In genomic region chr2:182824759-182825143, GRCh38 we compare ENCODE assay signal across 22 cellular contexts. TPM values are rescaled to one million over a fixed set of nuclear protein-coding genes. Genes with fewer than 3 reads are reported as not detected.
DNase-seq lines count a peak whose midpoint lies in the region; ATAC-seq and TF ChIP-seq lines count a peak whose summit lies in the region.
"Had no signal": no experiment of that assay in that cellular context is flagged by ENCODE, and none has a peak within 500 bp of the region (broad histone marks: within the 10 kb centered on the region; RNA-seq: fewer than 3 reads in every experiment).

No MANE protein-coding gene starts in this region.

- H3K4me3 ChIP-seq in endodermal cell (ENCODE audit: low read length) (peak overlapping the region; percentile 46), esophagus squamous epithelium (no peak overlapping the region)
- H3K4me3 ChIP-seq: breast epithelium, dorsolateral prefrontal cortex, spleen, suprapubic skin had no signal

- no peak for TF ChIP-seq POLR2A in esophagus squamous epithelium (IDR thresholded peaks at IDR 0.05)

- H3K36me3 ChIP-seq in endodermal cell (ENCODE audit: control insufficient read depth, insufficient read depth, low read length) (no peaks in the 10 kb centered on the region), esophagus squamous epithelium (no peaks in the 10 kb centered on the region)
- H3K36me3 ChIP-seq: breast epithelium, spleen, suprapubic skin had no signal

- H3K27ac ChIP-seq in endodermal cell (ENCODE audit: low read depth, low read length) (no peak overlapping the region), esophagus squamous epithelium (no peak overlapping the region)
- H3K27ac ChIP-seq: breast epithelium, epithelial cell of prostate, foreskin keratinocyte, RWPE1, spleen, suprapubic skin had no signal

- TF ChIP-seq CTCF in endodermal cell (conservative IDR thresholded peaks at IDR 0.05) (no peak), esophagus squamous epithelium (IDR thresholded peaks at IDR 0.05) (no peak)

- H3K9ac ChIP-seq in endodermal cell (ENCODE audit: extremely low read depth, low read length, poor library complexity, severe bottlenecking): peak overlapping the region; percentile 4

- DNase-seq in NCI-H82 (lab: John Stamatoyannopoulos, UW) (peak; percentile 16), NCI-H82 treated with DMSO at 0.1 percent for 48 hours (lab: John Stamatoyannopoulos, UW; ENCODE audit: unreplicated experiment) (no peak), NCI-H774 (lab: John Stamatoyannopoulos, UW) (peak; percentile 77), endodermal cell (no peak), kidney glomerular epithelial cell (lab: John Stamatoyannopoulos, UW) (no peak), esophagus squamous epithelium (lab: John Stamatoyannopoulos, UW) (no peak), NCI-H345 treated with DMSO at 0.1 percent for 48 hours (lab: John Stamatoyannopoulos, UW; ENCODE audit: unreplicated experiment) (no peak)
- DNase-seq: ACHN; activated naive CD8-positive, alpha-beta T cell treated with anti-CD3 and anti-CD28 coated beads, Interleukin-2, amount 50 U/mL, for 24 hours; DMS 273 treated with DMSO at 0.1 percent for 48 hours; foreskin keratinocyte; KBM-7; kidney; spleen had no signal

- 60 to 66% methylated on average over 6 of the region's 6 CpGs for WGBS in endodermal cell (ENCODE audit: insufficient coverage in 1 of 2, insufficient read length in 1 of 2), 2 experiments
- 71 to 87% methylated on average over 6 of the region's 6 CpGs for WGBS in esophagus squamous epithelium, 2 donors

- H3K4me3 Mint-ChIP-seq in endodermal cell: peak overlapping the region; percentile 35
- H3K4me3 Mint-ChIP-seq: activated naive CD8-positive, alpha-beta T cell treated with anti-CD3 and anti-CD28 coated beads, Interleukin-2, amount 50 U/mL, for 24 hours; activated T-helper 17 cell treated with anti-CD3 and anti-CD28 coated beads, Interleukin-2, amount 50 U/mL, for 72 hours; memory B cell had no signal

- H3K27me3 ChIP-seq in endodermal cell (ENCODE audit: control insufficient read depth, insufficient read depth, low read length, poor library complexity, severe bottlenecking) (no peaks in the 10 kb centered on the region), esophagus squamous epithelium (no peaks in the 10 kb centered on the region)
- H3K27me3 ChIP-seq: breast epithelium, spleen, suprapubic skin had no signal

- H3K4me1 Mint-ChIP-seq in endodermal cell: peaks cover 49% of the 10 kb centered on the region
- H3K4me1 Mint-ChIP-seq: activated naive CD8-positive, alpha-beta T cell treated with anti-CD3 and anti-CD28 coated beads, Interleukin-2, amount 50 U/mL, for 24 hours; activated T-helper 17 cell treated with anti-CD3 and anti-CD28 coated beads, Interleukin-2, amount 50 U/mL, for 72 hours; memory B cell had no signal

- H3K9me3 Mint-ChIP-seq in endodermal cell: no peaks in the 10 kb centered on the region
- H3K9me3 Mint-ChIP-seq: activated naive CD8-positive, alpha-beta T cell treated with anti-CD3 and anti-CD28 coated beads, Interleukin-2, amount 50 U/mL, for 24 hours; activated T-helper 17 cell treated with anti-CD3 and anti-CD28 coated beads, Interleukin-2, amount 50 U/mL, for 72 hours; memory B cell had no signal

- H3K4me1 ChIP-seq in endodermal cell (ENCODE audit: control insufficient read depth, insufficient read depth, low read length) (peaks cover 26% of the 10 kb centered on the region), esophagus squamous epithelium (no peaks in the 10 kb centered on the region)
- H3K4me1 ChIP-seq: breast epithelium, foreskin keratinocyte, spleen, suprapubic skin had no signal

- peak overlapping the region; percentile 73 for H3K27ac Mint-ChIP-seq in endodermal cell
- H3K27ac Mint-ChIP-seq: activated naive CD8-positive, alpha-beta T cell treated with anti-CD3 and anti-CD28 coated beads, Interleukin-2, amount 50 U/mL, for 24 hours; activated T-helper 17 cell treated with anti-CD3 and anti-CD28 coated beads, Interleukin-2, amount 50 U/mL, for 72 hours; memory B cell had no signal

- H3K36me3 Mint-ChIP-seq in endodermal cell (ENCODE audit: low read depth): no peaks in the 10 kb centered on the region
- H3K36me3 Mint-ChIP-seq: memory B cell had no signal

- ATAC-seq in HG03139 (IDR thresholded peaks at IDR 0.05; ENCODE audit: unreplicated experiment): no peak
- ATAC-seq: activated naive CD8-positive, alpha-beta T cell treated with anti-CD3 and anti-CD28 coated beads, Interleukin-2, amount 50 U/mL, for 24 hours; activated T-helper 17 cell treated with anti-CD3 and anti-CD28 coated beads, Interleukin-2, amount 50 U/mL, for 72 hours; foreskin keratinocyte had no signal

- intact Hi-C loops in esophagus squamous epithelium (cut with DNase I): no loop called here

- no peaks in the 10 kb centered on the region for H3K27me3 Mint-ChIP-seq in endodermal cell (ENCODE audit: insufficient read depth)

- H3K9me3 ChIP-seq in endodermal cell (ENCODE audit: control insufficient read depth, low read length): no peaks in the 10 kb centered on the region
- no peaks in the 10 kb centered on the region for H3K9me3 ChIP-seq in esophagus squamous epithelium
- H3K9me3 ChIP-seq: breast epithelium, spleen, suprapubic skin had no signal

RNA-seq across cellular contexts. Expression of gene FRZB, which starts 41.7 kb away (rescaled TPM):
- 100 to 1,000 TPM in 1 of 2 donors, 10 to 100 TPM in 1; 54.8 to 107 TPM for total RNA-seq in endodermal cell
- 38.5 TPM for polyA plus RNA-seq in endodermal cell (2013, experiment 1 of 2)
- 42.6 TPM for polyA plus RNA-seq in endodermal cell (2013, experiment 2 of 2)
- total RNA-seq in esophagus squamous epithelium: 1 to 10 TPM in 1 of 4 donors, under 1 TPM in 2, not detected in 1; 0.53 to 1.7 (median 0.57) TPM
- total RNA-seq: activated T-helper 17 cell treated with anti-CD3 and anti-CD28 coated beads, Interleukin-2, amount 50 U/mL, for 72 hours; foreskin keratinocyte had no signal
- polyA plus RNA-seq: foreskin keratinocyte had no signal

Comparison
In these comparisons a context has a peak if more than half of its experiments do, and no peak if none do; other contexts are left out.
1. DNase-seq: peak in NCI-H82 (single experiment) and NCI-H774 (single experiment); none in NCI-H82 treated with DMSO at 0.1 percent for 48 hours (single experiment), endodermal cell (single experiment), kidney glomerular epithelial cell (single experiment), esophagus squamous epithelium (single experiment) and NCI-H345 treated with DMSO at 0.1 percent for 48 hours (single experiment).
2. RNA of gene FRZB, which starts 41.7 kb away (total RNA-seq): 54.8 to 107 TPM in endodermal cell; 0.53 to 1.7 TPM in esophagus squamous epithelium; every median in the first group is over 10 times any median in the second.